Comparison of ENCODE assay signal across 8 cellular contexts in the genomic region with DNA sequence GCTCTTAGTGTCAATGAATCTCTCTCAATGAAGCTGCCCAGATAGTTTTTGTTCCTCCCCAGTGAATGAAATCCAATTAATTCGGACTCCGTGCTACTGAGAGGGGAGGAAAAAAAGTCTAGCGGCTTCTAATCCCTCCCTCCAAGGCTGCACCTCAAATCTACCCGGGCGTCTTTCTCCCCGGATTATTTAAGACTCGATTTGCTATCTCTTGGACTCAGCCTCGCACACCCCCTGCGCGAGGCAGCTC. TPM values are rescaled to one million over a fixed set of nuclear protein-coding genes. Genes with fewer than 3 reads are reported as not detected.
DNase-seq lines count a peak whose midpoint lies in the region; ATAC-seq and TF ChIP-seq lines count a peak whose summit lies in the region.

No MANE protein-coding gene starts in this region.

- peak overlapping the region; percentile 77 for H3K4me3 ChIP-seq in DOHH2 (ENCODE audit: low read length)
- peak overlapping the region; percentile 90 for H3K4me3 ChIP-seq in NB4 (ENCODE audit: low read depth, low read length)
- H3K4me3 ChIP-seq in endocrine pancreas (ENCODE audit: control insufficient read depth, insufficient read depth, low read length), result peak overlapping the region; percentile 81

- H3K9me3 ChIP-seq in DOHH2 (ENCODE audit: control insufficient read depth, insufficient read depth, low read length) (no peaks in the 10 kb centered on the region), endocrine pancreas (ENCODE audit: control insufficient read depth, low read length) (no peaks in the 10 kb centered on the region)

- ATAC-seq in HG03175 (IDR thresholded peaks at IDR 0.05; ENCODE audit: unreplicated experiment), result no peak
- ATAC-seq in GM21515 (IDR thresholded peaks at IDR 0.05; ENCODE audit: unreplicated experiment), result no peak
- no peak for ATAC-seq in HG03378 (IDR thresholded peaks at IDR 0.05; ENCODE audit: unreplicated experiment)

- H3K9ac ChIP-seq in endocrine pancreas (ENCODE audit: control insufficient read depth, insufficient read depth, low read length), result no peak overlapping the region

- peaks cover 15% of the 10 kb centered on the region for H3F3A ChIP-seq in DOHH2 (ENCODE audit: control insufficient read depth, insufficient read depth)

- H3K79me2 ChIP-seq in DOHH2 (ENCODE audit: control insufficient read depth, low read length), result no peaks in the 10 kb centered on the region

- H3K36me3 ChIP-seq in DOHH2 (ENCODE audit: control insufficient read depth, low read length), result no peaks in the 10 kb centered on the region
- H3K36me3 ChIP-seq in endocrine pancreas (ENCODE audit: control insufficient read depth, insufficient read depth, low read length), result no peaks in the 10 kb centered on the region

- peaks cover 73% of the 10 kb centered on the region for H3K4me1 ChIP-seq in DOHH2 (ENCODE audit: control insufficient read depth, low read length)
- H3K4me1 ChIP-seq in endocrine pancreas (ENCODE audit: control insufficient read depth, insufficient read depth, low read length), result no peaks in the 10 kb centered on the region

- peak overlapping the region; percentile 95 for H3K4me3 Mint-ChIP-seq in osteocyte (ENCODE audit: unreplicated experiment)

- peaks cover 19% of the 10 kb centered on the region for H3K36me3 Mint-ChIP-seq in osteocyte (ENCODE audit: unreplicated experiment)

- peak overlapping the region; percentile 80 for H3K4me2 ChIP-seq in DOHH2 (ENCODE audit: low read length)

- H3K27ac ChIP-seq in DOHH2 (ENCODE audit: low read depth, low read length), result peak overlapping the region; percentile 45

- no peaks in the 10 kb centered on the region for H3K9me2 ChIP-seq in DOHH2 (replicated peaks; ENCODE audit: control insufficient read depth, low read length)

- peak overlapping the region; percentile 99 for H3K27ac Mint-ChIP-seq in osteocyte (ENCODE audit: unreplicated experiment)

- H3K4me1 Mint-ChIP-seq in osteocyte (ENCODE audit: unreplicated experiment), result peaks cover 66% of the 10 kb centered on the region

- no peaks in the 10 kb centered on the region for H4K20me1 ChIP-seq in DOHH2 (ENCODE audit: control insufficient read depth, insufficient read depth, low read depth, low read length)

- TF ChIP-seq POLR2A in NB4 (IDR thresholded peaks at IDR 0.05; ENCODE audit: extremely low read depth, insufficient read length), result peak; percentile 99

- no peak for DNase-seq in NB4 (ENCODE audit: low read depth)
- DNase-seq in osteocyte (ENCODE audit: extremely low spot score, unreplicated experiment), result no peak
- DNase-seq in HK-2 (ENCODE audit: unreplicated experiment), result no peak

- TF ChIP-seq CTCF in DOHH2 (IDR thresholded peaks at IDR 0.05; ENCODE audit: low read depth, low read length, poor library complexity, severe bottlenecking) (no peak), NB4 (IDR thresholded peaks at IDR 0.05; ENCODE audit: low read depth, low read length) (no peak), osteocyte (IDR thresholded peaks at IDR 0.05) (no peak)

- H3K27me3 Mint-ChIP-seq in osteocyte (ENCODE audit: unreplicated experiment), result no peaks in the 10 kb centered on the region

- no peaks in the 10 kb centered on the region for H3K9me3 Mint-ChIP-seq in osteocyte (ENCODE audit: unreplicated experiment)

- H3K27me3 ChIP-seq in DOHH2 (ENCODE audit: control insufficient read depth, low read length) (peaks cover 91% of the 10 kb centered on the region), endocrine pancreas (ENCODE audit: control insufficient read depth, insufficient read depth, low read length) (no peaks in the 10 kb centered on the region)

RNA-seq across cellular contexts. Expression of a gene that starts 0.1 kb away (rescaled TPM):
- total RNA-seq in osteocyte, result 30.2 and 55.1 TPM in 2 replicates
